24 cellular contexts compared by ENCODE assay signal in the genomic region with DNA sequence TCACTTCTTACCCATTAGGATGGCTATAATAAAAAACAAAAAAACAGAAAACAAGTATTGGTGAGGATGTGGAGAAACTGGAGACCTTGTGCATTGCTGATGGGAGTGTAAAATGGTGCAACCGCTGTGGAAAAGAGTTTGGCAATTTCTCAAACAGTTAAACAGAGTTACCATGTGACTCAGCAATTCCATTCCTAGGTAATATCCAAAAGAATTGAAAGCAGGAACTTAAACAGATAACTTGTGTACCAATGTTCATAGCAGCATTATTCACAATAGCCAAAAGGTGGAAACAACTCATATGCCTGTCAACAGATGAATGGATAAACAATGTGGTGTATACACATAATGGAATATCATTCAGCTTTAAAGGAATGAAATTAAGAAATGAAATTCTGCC. TPM values are rescaled to one million over a fixed set of nuclear protein-coding genes. Genes with fewer than 3 reads are reported as not detected.
DNase-seq lines count a peak whose midpoint lies in the region; ATAC-seq, FAIRE-seq and TF ChIP-seq lines count a peak whose summit lies in the region.
"Had no signal": no experiment of that assay in that cellular context is flagged by ENCODE, and none has a peak within 500 bp of the region (broad histone marks: within the 10 kb centered on the region; RNA-seq: fewer than 3 reads in every experiment).

No MANE protein-coding gene starts in this region.

- dilution Hi-C loops in IMR-90 (cut with HindIII; ENCODE audit: low sequenced_read_pairs, unreplicated experiment): no loop called here

- H2AK9ac ChIP-seq in IMR-90 (replicated peaks; ENCODE audit: low read depth, low read length, poor library complexity): no peak overlapping the region

- no peaks in the 10 kb centered on the region for H3K27me3 Mint-ChIP-seq in effector memory CD8-positive, alpha-beta T cell
- H3K27me3 Mint-ChIP-seq: activated CD8-positive, alpha-beta memory T cell treated with anti-CD3 and anti-CD28 coated beads, Interleukin-2, amount 10 ng/mL, durations not matched to agents 7 days and 5 days; activated naive CD8-positive, alpha-beta T cell treated with anti-CD3 and anti-CD28 coated beads, Interleukin-2, amount 10 ng/mL, durations not matched to agents 7 days and 5 days; activated T-helper 17 cell treated with anti-CD3 and anti-CD28 coated beads, Interleukin-2, amount 50 U/mL, for 72 hours; CD8-positive, alpha-beta memory T cell had no signal

- H2AFZ ChIP-seq in IMR-90 (replicated peaks; ENCODE audit: low read length, poor library complexity): no peak overlapping the region

- FAIRE-seq in bronchial epithelial cell (lab: Jason Lieb, UNC): no peak

- intact Hi-C loops in IMR-90 (cut with micrococcal nuclease): no loop called here

- no peak overlapping the region for H3K9ac ChIP-seq in IMR-90 (ENCODE audit: low read depth, low read length)

- H3K4me2 ChIP-seq in IMR-90 (ENCODE audit: low read depth, low read length): no peak overlapping the region

- no peak overlapping the region for H2BK5ac ChIP-seq in IMR-90 (ENCODE audit: low read depth, low read length, poor library complexity, severe bottlenecking)

- no peak overlapping the region for H4K8ac ChIP-seq in IMR-90 (ENCODE audit: low read depth in 2 of 2, low read length in 2 of 2)

- H3K4me3 Mint-ChIP-seq in effector memory CD8-positive, alpha-beta T cell: no peak overlapping the region
- H3K4me3 Mint-ChIP-seq: activated CD8-positive, alpha-beta memory T cell treated with anti-CD3 and anti-CD28 coated beads, Interleukin-2, amount 10 ng/mL, durations not matched to agents 7 days and 5 days; activated naive CD8-positive, alpha-beta T cell treated with anti-CD3 and anti-CD28 coated beads, Interleukin-2, amount 10 ng/mL, durations not matched to agents 7 days and 5 days; activated T-helper 17 cell treated with anti-CD3 and anti-CD28 coated beads, Interleukin-2, amount 50 U/mL, for 72 hours; CD8-positive, alpha-beta memory T cell; mesothelial cell of epicardium had no signal

- no peak overlapping the region for H3K18ac ChIP-seq in IMR-90 (ENCODE audit: low read depth, low read length)

- TF ChIP-seq POLR2A in IMR-90 (IDR thresholded peaks at IDR 0.05; ENCODE audit: low read depth, low read length): no peak

- H3K27ac Mint-ChIP-seq in effector memory CD8-positive, alpha-beta T cell: peak overlapping the region in 1 of 2 donors; percentile 13
- H3K27ac Mint-ChIP-seq: activated CD8-positive, alpha-beta memory T cell treated with anti-CD3 and anti-CD28 coated beads, Interleukin-2, amount 10 ng/mL, durations not matched to agents 7 days and 5 days; activated naive CD8-positive, alpha-beta T cell treated with anti-CD3 and anti-CD28 coated beads, Interleukin-2, amount 10 ng/mL, durations not matched to agents 7 days and 5 days; activated T-helper 17 cell treated with anti-CD3 and anti-CD28 coated beads, Interleukin-2, amount 50 U/mL, for 72 hours; mesothelial cell of epicardium had no signal

- POLR2A ChIA-PET in IMR-90 (lab: Charles Lee; ENCODE audit: unreplicated experiment): no interaction called here

- H3K4me1 Mint-ChIP-seq in effector memory CD8-positive, alpha-beta T cell (ENCODE audit: low read depth in 2 of 2): peaks cover 0 to 4% of the 10 kb centered on the region in 2 donors
- H3K4me1 Mint-ChIP-seq: mesothelial cell of epicardium had no signal

- no peak overlapping the region for H4K91ac ChIP-seq in IMR-90 (ENCODE audit: insufficient read depth, low read depth, low read length)

- ATAC-seq in IMR-90 (ENCODE audit: low read depth): peak; percentile 24; the same call in 1 of the 2 replicates
- no peak for ATAC-seq in HG03039 (IDR thresholded peaks at IDR 0.05; ENCODE audit: unreplicated experiment)
- ATAC-seq in effector memory CD8-positive, alpha-beta T cell (replicated peaks): no peak
- ATAC-seq in HG03280 (IDR thresholded peaks at IDR 0.05; ENCODE audit: unreplicated experiment): no peak
- ATAC-seq: activated CD8-positive, alpha-beta memory T cell treated with anti-CD3 and anti-CD28 coated beads, Interleukin-2, amount 10 ng/mL, durations not matched to agents 7 days and 5 days had no signal

- H3K79me1 ChIP-seq in IMR-90 (ENCODE audit: low read depth in 1 of 2, low read length in 2 of 2): peaks cover 20 to 29% of the 10 kb centered on the region in 2 experiments

- no TSS peak for BruUV-seq in IMR-90 (replicated peaks; lab: Mats Ljungman, UMichigan)

- no peak overlapping the region for H2BK120ac ChIP-seq in IMR-90 (ENCODE audit: low read depth, low read length)

- peaks cover 4% of the 10 kb centered on the region; the same call in 1 of the 2 replicates for H3K9me1 ChIP-seq in IMR-90 (ENCODE audit: insufficient read depth, low read length)

- whole genome bisulfite sequencing in IMR-90 (ENCODE audit: extremely low coverage in 2 of 2, insufficient read length in 1 of 2), 2 experiments: no CpG with 5 or more reads among the region's 1 CpG

- no peak overlapping the region for H2AK5ac ChIP-seq in IMR-90 (ENCODE audit: low read depth, low read length)

- no peak overlapping the region for H3K4me3 ChIP-seq in IMR-90 (ENCODE audit: insufficient read depth, low read depth, low read length)
- H3K4me3 ChIP-seq in bronchial epithelial cell (ENCODE audit: low read depth, low read length): no peak overlapping the region
- H3K4me3 ChIP-seq: cardiac muscle cell, esophagus squamous epithelium, uterus had no signal

- no peak overlapping the region for H3K56ac ChIP-seq in IMR-90 (ENCODE audit: extremely low read depth, insufficient read depth, low read length)

- no peak overlapping the region for H3K14ac ChIP-seq in IMR-90 (replicated peaks; ENCODE audit: low read depth, low read length)

- peaks cover 85% of the 10 kb centered on the region for H3K36me3 Mint-ChIP-seq in effector memory CD8-positive, alpha-beta T cell (ENCODE audit: insufficient read depth)

- no peaks in the 10 kb centered on the region for H4K20me1 ChIP-seq in IMR-90 (ENCODE audit: insufficient read depth, low read length)

- H3K36me3 ChIP-seq in IMR-90 (ENCODE audit: control insufficient read depth, insufficient read depth, low read length) (peaks cover 36% of the 10 kb centered on the region), bronchial epithelial cell (ENCODE audit: control insufficient read depth, insufficient read depth, low read length) (no peaks in the 10 kb centered on the region)
- H3K36me3 ChIP-seq: uterus had no signal

- no peak overlapping the region for H2BK15ac ChIP-seq in IMR-90 (ENCODE audit: low read depth, low read length)

- 0 out of 2 replicates have a peak, but pooled peaks cover 2% of the 10 kb centered on the region for H3K4me1 ChIP-seq in IMR-90 (ENCODE audit: control insufficient read depth, insufficient read depth, low read length)
- H3K4me1 ChIP-seq: uterus had no signal

- H3K27ac ChIP-seq in IMR-90 (ENCODE audit: insufficient read depth, low read length): no peak overlapping the region
- H3K27ac ChIP-seq: cardiac muscle cell, esophagus squamous epithelium, uterus had no signal

- H3K27me3 ChIP-seq in IMR-90 (ENCODE audit: control insufficient read depth, insufficient read depth, low read length) (no peaks in the 10 kb centered on the region), bronchial epithelial cell (ENCODE audit: control insufficient read depth, insufficient read depth, low read length) (no peaks in the 10 kb centered on the region)
- H3K27me3 ChIP-seq: cardiac muscle cell, esophagus squamous epithelium, uterus had no signal

- no peak for TF ChIP-seq CTCF in IMR-90 (conservative IDR thresholded peaks at IDR 0.05; ENCODE audit: low read depth, low read length)
- no peak for TF ChIP-seq CTCF in bronchial epithelial cell (IDR thresholded peaks at IDR 0.05; ENCODE audit: insufficient read depth, low read length, severe bottlenecking)

- in situ Hi-C loops in IMR-90 (cut with MboI; ENCODE audit: low sequenced_read_pairs): no loop called here

- H3K4ac ChIP-seq in IMR-90 (ENCODE audit: low read depth, low read length): no peak overlapping the region

- CTCF ChIA-PET in IMR-90 (lab: Yijun Ruan, JAX): interaction anchor here (0.7 to 1.4 kb wide), 2 partner anchors 9 to 64 kb away, joined by 3 to 4 read pairs; no protein-coding TSS in a partner anchor

- H3K9me3 Mint-ChIP-seq in effector memory CD8-positive, alpha-beta T cell: no peaks in the 10 kb centered on the region
- H3K9me3 Mint-ChIP-seq: activated naive CD8-positive, alpha-beta T cell treated with anti-CD3 and anti-CD28 coated beads, Interleukin-2, amount 10 ng/mL, durations not matched to agents 7 days and 5 days; activated T-helper 17 cell treated with anti-CD3 and anti-CD28 coated beads, Interleukin-2, amount 50 U/mL, for 72 hours; CD8-positive, alpha-beta memory T cell; mesothelial cell of epicardium had no signal

- no peak overlapping the region for H3K23ac ChIP-seq in IMR-90 (ENCODE audit: low read depth, low read length)

- TF ChIP-seq RAD21 in IMR-90 (IDR thresholded peaks at IDR 0.05; ENCODE audit: low read length): no peak

- DNase-seq in AML-193 (lab: John Stamatoyannopoulos, UW): peak; percentile 8 to 33
- DNase-seq in IMR-90: peak; percentile 67
- peak; percentile 50 for DNase-seq in bronchial epithelial cell (ENCODE audit: low read depth)
- peak; percentile 81 for DNase-seq in iris pigment epithelial cell (ENCODE audit: low read depth)
- no peak for DNase-seq in effector memory CD8-positive, alpha-beta T cell
- no peak for DNase-seq in hypothalamus (lab: John Stamatoyannopoulos, UW)
- DNase-seq: activated CD4-positive, alpha-beta T cell treated with anti-CD3 and anti-CD28 coated beads for 1 hour; activated CD8-positive, alpha-beta memory T cell treated with anti-CD3 and anti-CD28 coated beads, Interleukin-2, amount 10 ng/mL, durations not matched to agents 7 days and 5 days; activated naive CD8-positive, alpha-beta T cell treated with anti-CD3 and anti-CD28 coated beads, Interleukin-2, amount 10 ng/mL, durations not matched to agents 7 days and 5 days; CD8-positive, alpha-beta memory T cell; DND-41; esophagus squamous epithelium; hippocampal formation; Karpas-422; NCI-H510A treated with DMSO at 0.1 percent for 48 hours; retina; stimulated activated CD4-positive, alpha-beta T cell treated with anti-CD3 and anti-CD28 coated beads, Interleukin-12 subunit alpha, Interleukin-12 subunit beta, amount 100 ng/mL, for 4 hours; substantia nigra; uterus had no signal

- H3K9me3 ChIP-seq in IMR-90 (ENCODE audit: control insufficient read depth, insufficient read depth, low read length): no peaks in the 10 kb centered on the region
- H3K9me3 ChIP-seq: esophagus squamous epithelium, uterus had no signal

- no peak overlapping the region for H2BK20ac ChIP-seq in IMR-90 (ENCODE audit: low read depth, low read length)

- no peak overlapping the region for H4K5ac ChIP-seq in IMR-90 (ENCODE audit: low read depth, low read length)

TF ChIP-seq in IMR-90, 13 proteins besides CTCF, POLR2A, EP300 and RAD21 (continues in another document):
- no peak for TF ChIP-seq RCOR1 (IDR thresholded peaks at IDR 0.05; ENCODE audit: insufficient replicate concordance, low read length)
- no peak for TF ChIP-seq BHLHE40 (IDR thresholded peaks at IDR 0.05; ENCODE audit: low read depth, low read length)
- peak; percentile 46; the same call in 1 of the 2 replicates for TF ChIP-seq CEBPB (IDR thresholded peaks at IDR 0.05; ENCODE audit: low read depth, low read length)

RNA-seq across cellular contexts. Expression of a gene that starts 28.9 kb away (rescaled TPM):
- 18.6 and 30.6 TPM in 2 replicates for total RNA-seq in IMR-90 (2012; rRNA removed)
- polyA plus RNA-seq in IMR-90 (2012; rRNA removed): 6.2 and 6.9 TPM in 2 replicates
- 1.2 and 3.6 TPM in 2 replicates for polyA plus RNA-seq in IMR-90 (2012; cell fraction: cytosol; rRNA removed)
- 3.2 and 4.9 TPM in 2 replicates for polyA plus RNA-seq in IMR-90 (2012; cell fraction: nucleus; rRNA removed; ENCODE audit: low replicate concordance)
- total RNA-seq in bronchial epithelial cell: 22.0 and 24.0 TPM in 2 replicates

Comparison
In these comparisons a context has a peak if more than half of its experiments do, and no peak if none do; other contexts are left out.
1. DNase-seq: peak in AML-193 (2 of 2), IMR-90 (single experiment), bronchial epithelial cell (single experiment) and iris pigment epithelial cell (single experiment); none in effector memory CD8-positive, alpha-beta T cell (0 of 3) and hypothalamus (0 of 51).